ENCODE assay signal across 18 cellular contexts in the genomic region with DNA sequence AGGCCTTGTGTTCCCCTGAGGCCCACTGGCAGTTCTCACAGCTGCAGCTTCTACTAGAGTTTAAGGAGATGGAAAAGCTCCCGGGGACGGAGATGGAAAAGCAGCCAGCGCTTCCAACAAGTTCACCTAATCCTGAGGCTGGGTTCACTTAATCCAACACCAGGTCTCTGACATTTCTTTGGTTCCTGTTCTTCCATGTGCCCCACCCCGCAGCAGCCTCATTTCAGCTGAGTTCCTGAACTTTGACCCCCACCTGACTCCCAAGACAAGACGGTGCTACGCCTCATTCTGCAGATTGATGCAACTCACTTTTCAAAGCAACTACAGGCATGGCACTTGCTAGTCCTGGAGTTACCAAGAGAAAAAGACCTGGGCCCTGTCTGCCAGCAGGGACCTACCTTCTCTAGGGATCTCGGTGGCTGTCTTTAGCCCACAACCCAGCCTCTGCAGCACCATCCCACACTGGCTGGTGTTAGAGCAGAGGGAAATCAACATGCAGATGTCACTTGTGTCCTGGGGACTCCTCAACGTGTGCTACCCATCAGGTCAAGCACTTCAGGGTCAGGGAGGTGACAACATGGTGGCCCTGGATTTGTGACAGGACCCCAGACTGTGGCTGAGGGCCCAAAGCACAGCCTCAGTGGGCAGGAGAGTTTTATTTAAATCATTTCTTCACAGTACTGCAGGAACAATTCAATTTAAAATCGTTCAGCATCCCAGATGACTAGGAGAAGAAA.
DNase-seq lines count a peak whose midpoint lies in the region; ATAC-seq and TF ChIP-seq lines count a peak whose summit lies in the region.
"Had no signal": no experiment of that assay in that cellular context is flagged by ENCODE, and none has a peak within 500 bp of the region (broad histone marks: within the 10 kb centered on the region; RNA-seq: fewer than 3 reads in every experiment).

No MANE protein-coding gene starts in this region.

- no peak overlapping the region for H3K4me2 ChIP-seq in osteoblast (ENCODE audit: insufficient read depth, low read length)

- no peak overlapping the region for H3K9ac ChIP-seq in endodermal cell (ENCODE audit: extremely low read depth, low read length, poor library complexity, severe bottlenecking)

- peaks cover 2% of the 10 kb centered on the region for H3K27me3 Mint-ChIP-seq in endodermal cell (ENCODE audit: insufficient read depth)

- no peaks in the 10 kb centered on the region for H3K36me3 Mint-ChIP-seq in endodermal cell (ENCODE audit: low read depth)

- H3K27me3 ChIP-seq in right atrium auricular region (no peaks in the 10 kb centered on the region), endodermal cell (ENCODE audit: control insufficient read depth, insufficient read depth, low read length, poor library complexity, severe bottlenecking) (no peaks in the 10 kb centered on the region), osteoblast (ENCODE audit: insufficient read depth, low read length) (no peaks in the 10 kb centered on the region), uterus (no peaks in the 10 kb centered on the region)

- no peaks in the 10 kb centered on the region for H4K20me1 ChIP-seq in osteoblast (ENCODE audit: insufficient read depth, low read length)

- H3K9me3 Mint-ChIP-seq in endodermal cell, result peaks cover 3% of the 10 kb centered on the region

- intact Hi-C loops in Right ventricle myocardium inferior (cut with DNase I) (no loop called here), uterus (cut with DNase I; ENCODE audit: low total_unique reads) (no loop called here)

- ATAC-seq in Right ventricle myocardium inferior (no peak), GM19467 (IDR thresholded peaks at IDR 0.05; ENCODE audit: unreplicated experiment) (no peak)

- 85 to 93% methylated on average over 7 to 9 of the region's 9 CpGs for WGBS in endodermal cell (ENCODE audit: insufficient coverage in 1 of 2, insufficient read length in 1 of 2), 2 experiments

- H3K9me3 ChIP-seq in right atrium auricular region (peaks cover 0 to 5% of the 10 kb centered on the region in 2 donors), endodermal cell (ENCODE audit: control insufficient read depth, low read length) (no peaks in the 10 kb centered on the region), osteoblast (ENCODE audit: low read depth, low read length) (no peaks in the 10 kb centered on the region), uterus (no peaks in the 10 kb centered on the region)

- H3K79me2 ChIP-seq in osteoblast (ENCODE audit: insufficient read depth, low read length), result no peaks in the 10 kb centered on the region

- no peak for TF ChIP-seq POLR2A in uterus (IDR thresholded peaks at IDR 0.05)

- H3K36me3 ChIP-seq in right atrium auricular region (no peaks in the 10 kb centered on the region), endodermal cell (ENCODE audit: control insufficient read depth, insufficient read depth, low read length) (no peaks in the 10 kb centered on the region), osteoblast (ENCODE audit: insufficient read depth, low read length) (no peaks in the 10 kb centered on the region), uterus (no peaks in the 10 kb centered on the region)
- H3K36me3 ChIP-seq: HAP-1 had no signal

- H3K4me1 ChIP-seq in right atrium auricular region (peaks cover 0 to 13% of the 10 kb centered on the region in 2 donors), endodermal cell (ENCODE audit: control insufficient read depth, insufficient read depth, low read length) (no peaks in the 10 kb centered on the region), osteoblast (ENCODE audit: insufficient read depth, low read length) (no peaks in the 10 kb centered on the region), uterus (peaks cover 0 to 2% of the 10 kb centered on the region in 2 donors)
- H3K4me1 ChIP-seq: HAP-1 had no signal

- H3K27ac Mint-ChIP-seq in endodermal cell, result peak overlapping the region; percentile 17

- H3K4me3 ChIP-seq in right atrium auricular region, result no peak overlapping the region
- H3K4me3 ChIP-seq in endodermal cell (ENCODE audit: low read length), result no peak overlapping the region
- H3K4me3 ChIP-seq in osteoblast (ENCODE audit: insufficient read depth, low read length), result no peak overlapping the region
- no peak overlapping the region for H3K4me3 ChIP-seq in uterus
- H3K4me3 ChIP-seq: HAP-1 had no signal

- no peak overlapping the region for H2AFZ ChIP-seq in osteoblast (ENCODE audit: low read length)

- H3K27ac ChIP-seq in right atrium auricular region (peak overlapping the region; percentile 19 to 48), endodermal cell (ENCODE audit: low read depth, low read length) (no peak overlapping the region), osteoblast (ENCODE audit: low read depth, low read length) (no peak overlapping the region), uterus (peak overlapping the region; percentile 78 to 85)
- H3K27ac ChIP-seq: C4-2B had no signal

- TF ChIP-seq CTCF in right atrium auricular region (IDR thresholded peaks at IDR 0.05) (no peak), endodermal cell (conservative IDR thresholded peaks at IDR 0.05) (no peak), osteoblast (IDR thresholded peaks at IDR 0.05; ENCODE audit: extremely low read depth, low read depth, low read length) (no peak), uterus (IDR thresholded peaks at IDR 0.05) (no peak)

- peaks cover 9% of the 10 kb centered on the region for H3K4me1 Mint-ChIP-seq in endodermal cell

- no peak overlapping the region for H3K4me3 Mint-ChIP-seq in endodermal cell

- no peak for DNase-seq in right atrium auricular region (ENCODE audit: low spot score)
- no peak for DNase-seq in Right ventricle myocardium inferior (ENCODE audit: missing footprints)
- no peak for DNase-seq in endodermal cell
- DNase-seq in osteoblast (ENCODE audit: insufficient read length, low spot score, missing footprints), result peak; percentile 36
- no peak for DNase-seq in uterus
- no peak for DNase-seq in mesenteric fat pad (ENCODE audit: low spot score)
- DNase-seq in NCI-H1092 treated with DMSO at 0.1 percent for 48 hours (lab: John Stamatoyannopoulos, UW), result no peak
- DNase-seq: 8988T, Kasumi-1, NCI-H1436, NCI-H2081 treated with DMSO at 0.1 percent for 48 hours, NCI-H226, NCI-H526 treated with DMSO at 0.1 percent for 48 hours, OCI-M1, RPMI8226 had no signal

Comparison
In these comparisons a context has a peak if more than half of its experiments do, and no peak if none do; other contexts are left out.
1. H3K27ac ChIP-seq: peak in right atrium auricular region (2 of 2) and uterus (2 of 2); none in endodermal cell (single experiment) and osteoblast (single experiment).